8 cellular contexts compared by ENCODE assay signal in the genomic region with DNA sequence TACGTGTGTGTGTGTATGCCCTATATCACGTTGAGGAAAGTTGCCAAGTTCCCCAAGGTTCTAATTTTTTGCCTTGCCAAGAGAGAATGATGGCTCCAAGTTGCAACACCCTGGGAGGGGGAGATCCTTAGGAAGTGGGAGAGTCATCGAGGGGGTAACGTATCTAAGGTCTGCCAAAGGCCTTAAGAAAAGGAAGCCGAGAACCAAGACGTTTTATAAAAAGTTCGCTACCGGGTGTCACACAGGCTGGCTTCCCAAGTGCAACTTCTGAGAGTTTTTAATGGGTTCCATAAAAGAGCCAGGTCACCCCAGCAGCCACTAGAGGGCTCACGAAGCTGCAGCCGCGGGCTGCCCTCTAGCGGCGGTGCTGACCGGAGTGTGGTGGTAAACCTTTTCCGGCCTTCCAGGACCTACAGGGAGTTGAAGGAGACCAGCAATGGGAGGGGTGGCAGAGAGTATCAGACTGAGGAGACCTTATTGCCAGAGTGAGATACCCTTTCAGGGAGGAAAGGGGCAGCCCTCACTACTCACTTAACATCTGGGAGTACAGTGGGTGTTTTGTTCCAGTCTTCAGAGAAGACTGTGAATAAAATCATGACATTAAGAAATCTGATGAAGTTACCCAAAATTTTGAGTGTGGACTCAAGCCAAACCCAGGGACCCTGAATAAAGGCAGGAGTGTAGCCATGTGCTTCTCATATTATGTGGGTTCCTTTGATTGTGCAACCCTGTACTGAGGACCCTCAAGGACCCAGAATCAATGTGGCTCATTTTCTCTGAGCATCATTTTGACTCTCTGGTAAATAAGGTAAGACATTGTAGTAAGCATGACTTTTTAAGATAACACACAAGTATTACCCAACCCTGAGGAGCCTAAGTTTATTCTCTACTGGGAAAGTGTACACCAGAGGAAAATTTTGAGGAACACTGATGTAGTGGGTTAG. TPM values are rescaled to one million over a fixed set of nuclear protein-coding genes. Genes with fewer than 3 reads are reported as not detected.
DNase-seq lines count a peak whose midpoint lies in the region; ATAC-seq and TF ChIP-seq lines count a peak whose summit lies in the region.

No MANE protein-coding gene starts in this region.

- peak overlapping the region; percentile 96 for H3K27ac Mint-ChIP-seq in activated T-cell treated with anti-CD3 and anti-CD28 coated beads, Interleukin-2, amount 50 U/mL, for 24 hours
- H3K27ac Mint-ChIP-seq in natural killer cell treated with Interleukin-12 subunit alpha and Interleukin-12 subunit beta and Interleukin-15 and Interleukin-18, amount 100 ng/mL, for 72 hours: peak overlapping the region; percentile 71 to 85

- H3K36me3 ChIP-seq in PC-9 (ENCODE audit: low read depth) (no peaks in the 10 kb centered on the region), fibroblast of lung (ENCODE audit: control insufficient read depth, insufficient read depth, low read length) (no peaks in the 10 kb centered on the region)

- H3K27me3 Mint-ChIP-seq in activated T-cell treated with anti-CD3 and anti-CD28 coated beads, Interleukin-2, amount 50 U/mL, for 24 hours: no peaks in the 10 kb centered on the region
- H3K27me3 Mint-ChIP-seq in natural killer cell treated with Interleukin-12 subunit alpha and Interleukin-12 subunit beta and Interleukin-15 and Interleukin-18, amount 100 ng/mL, for 72 hours: peaks cover 0 to 3% of the 10 kb centered on the region in 2 donors

- DNase-seq in Daoy (ENCODE audit: low read depth): peak; percentile 88
- DNase-seq in KG1 (lab: John Stamatoyannopoulos, UW): peak; percentile 94
- peak; percentile 58 to 88 for DNase-seq in PC-9
- peak; percentile 91 for DNase-seq in activated T-cell treated with anti-CD3 and anti-CD28 coated beads, Interleukin-2, amount 50 U/mL, for 24 hours
- DNase-seq in fibroblast of lung (ENCODE audit: low read depth in 2 of 2): peak; percentile 81 to 87
- DNase-seq in natural killer cell treated with Interleukin-12 subunit alpha and Interleukin-12 subunit beta and Interleukin-15 and Interleukin-18, amount 100 ng/mL, for 72 hours (ENCODE audit: low spot score): peak; percentile 94
- peak; percentile 59 to 87 (median 76) for DNase-seq in stimulated activated naive CD4-positive, alpha-beta T cell (lab: John Stamatoyannopoulos, UW)

- H3K4me3 ChIP-seq in PC-9: peak overlapping the region; percentile 58; the same call in 1 of the 2 replicates
- H3K4me3 ChIP-seq in fibroblast of lung (replicated peaks in 1 of 4; ENCODE audit: control extremely low read depth in 1 of 4, insufficient read depth in 1 of 4, low read depth in 3 of 4, low read length in 4 of 4): peak overlapping the region in 2 of 4 experiments; percentile 34 to 47

- peak; percentile 92 for TF ChIP-seq CTCF in PC-9 (conservative IDR thresholded peaks at IDR 0.05)
- peak; percentile 100 for TF ChIP-seq CTCF in fibroblast of lung (conservative IDR thresholded peaks at IDR 0.05 in 1 of 2, IDR thresholded peaks at IDR 0.05 in 1 of 2; ENCODE audit: low read depth in 1 of 2, low read length in 2 of 2)

- H3K4me2 ChIP-seq in PC-9 (peak overlapping the region; percentile 82), fibroblast of lung (ENCODE audit: extremely low read depth, insufficient read depth, low read length) (peak overlapping the region; percentile 28)

- peaks cover 19% of the 10 kb centered on the region for H3K79me2 ChIP-seq in PC-9 (ENCODE audit: low read depth)
- peaks cover 22% of the 10 kb centered on the region for H3K79me2 ChIP-seq in fibroblast of lung (ENCODE audit: control insufficient read depth, insufficient read depth, low read length)

- CTCF ChIA-PET in PC-9 (lab: Charles Lee): interaction anchor here (0.6 kb wide), 1 partner anchor 661 kb away, joined by 11 read pairs; no protein-coding TSS in a partner anchor

- no TSS peak for BruUV-seq in PC-9 (replicated peaks; lab: Mats Ljungman, UMichigan)

- peaks cover 6% of the 10 kb centered on the region for H3K36me3 Mint-ChIP-seq in activated T-cell treated with anti-CD3 and anti-CD28 coated beads, Interleukin-2, amount 50 U/mL, for 24 hours (ENCODE audit: low read depth)
- H3K36me3 Mint-ChIP-seq in natural killer cell treated with Interleukin-12 subunit alpha and Interleukin-12 subunit beta and Interleukin-15 and Interleukin-18, amount 100 ng/mL, for 72 hours: no peaks in the 10 kb centered on the region

- peak overlapping the region; percentile 87 for H3K4me3 Mint-ChIP-seq in activated T-cell treated with anti-CD3 and anti-CD28 coated beads, Interleukin-2, amount 50 U/mL, for 24 hours
- peak overlapping the region; percentile 92 for H3K4me3 Mint-ChIP-seq in natural killer cell treated with Interleukin-12 subunit alpha and Interleukin-12 subunit beta and Interleukin-15 and Interleukin-18, amount 100 ng/mL, for 72 hours

- H3K9me2 ChIP-seq in PC-9 (ENCODE audit: insufficient read depth): no peaks in the 10 kb centered on the region

- H3K27me3 ChIP-seq in PC-9 (ENCODE audit: insufficient read depth, low read depth) (no peaks in the 10 kb centered on the region), fibroblast of lung (ENCODE audit: control insufficient read depth, insufficient read depth, low read length) (no peaks in the 10 kb centered on the region)

- H4K20me1 ChIP-seq in PC-9 (ENCODE audit: insufficient read depth): no peaks in the 10 kb centered on the region; the same call in 1 of the 2 replicates
- H4K20me1 ChIP-seq in fibroblast of lung (ENCODE audit: control insufficient read depth, extremely low read depth, insufficient read depth, low read length): no peaks in the 10 kb centered on the region

- 0 out of 2 replicates have a peak overlapping the region, but pooled peaks have one; percentile 20 for H3K27ac ChIP-seq in PC-9
- no peak overlapping the region for H3K27ac ChIP-seq in fibroblast of lung (ENCODE audit: insufficient read depth, low read length)

- H3K9ac ChIP-seq in fibroblast of lung (ENCODE audit: insufficient read depth, low read length): no peak overlapping the region

- H3K4me1 ChIP-seq in PC-9 (replicated peaks; ENCODE audit: insufficient read depth) (peaks cover 38% of the 10 kb centered on the region), fibroblast of lung (ENCODE audit: control insufficient read depth, extremely low read depth, insufficient read depth, low read length) (peaks cover 5% of the 10 kb centered on the region)

- peak overlapping the region; percentile 80 for H2AFZ ChIP-seq in PC-9
- peak overlapping the region; percentile 90 for H2AFZ ChIP-seq in fibroblast of lung (ENCODE audit: low read length)

- peaks cover 30% of the 10 kb centered on the region for H3K4me1 Mint-ChIP-seq in activated T-cell treated with anti-CD3 and anti-CD28 coated beads, Interleukin-2, amount 50 U/mL, for 24 hours (ENCODE audit: low read depth)
- H3K4me1 Mint-ChIP-seq in natural killer cell treated with Interleukin-12 subunit alpha and Interleukin-12 subunit beta and Interleukin-15 and Interleukin-18, amount 100 ng/mL, for 72 hours (ENCODE audit: low read depth in 2 of 2): peaks cover 21 to 35% of the 10 kb centered on the region in 2 donors

- no peaks in the 10 kb centered on the region for H3K9me3 ChIP-seq in PC-9 (ENCODE audit: insufficient read depth, low read depth)
- H3K9me3 ChIP-seq in fibroblast of lung (ENCODE audit: control insufficient read depth, insufficient read depth, low read depth, low read length): no peaks in the 10 kb centered on the region

- no peaks in the 10 kb centered on the region for H3F3A ChIP-seq in PC-9 (ENCODE audit: insufficient read depth, low read depth)

- intact Hi-C loops in PC-9 (cut with micrococcal nuclease; ENCODE audit: unreplicated experiment): loop anchor here (1.0 to 10.0 kb wide), 6 partner anchors 81 to 597 kb away; a partner anchor contains a TSS

- ATAC-seq in GM21737 (IDR thresholded peaks at IDR 0.05; ENCODE audit: unreplicated experiment): peak; percentile 53
- ATAC-seq in natural killer cell treated with Interleukin-12 subunit alpha and Interleukin-12 subunit beta and Interleukin-15 and Interleukin-18, amount 100 ng/mL, for 72 hours: peak; percentile 80 to 85

- no peaks in the 10 kb centered on the region for H3K9me3 Mint-ChIP-seq in activated T-cell treated with anti-CD3 and anti-CD28 coated beads, Interleukin-2, amount 50 U/mL, for 24 hours
- no peaks in the 10 kb centered on the region for H3K9me3 Mint-ChIP-seq in natural killer cell treated with Interleukin-12 subunit alpha and Interleukin-12 subunit beta and Interleukin-15 and Interleukin-18, amount 100 ng/mL, for 72 hours

- POLR2A ChIA-PET in PC-9 (lab: Charles Lee; ENCODE audit: unreplicated experiment): no interaction called here

RNA-seq across cellular contexts. Expression of a gene that starts 2.5 kb away (rescaled TPM):
- total RNA-seq in Daoy (2014; rRNA removed; shearing (Covaris generic)): 2.6 and 3.2 TPM in 2 replicates
- total RNA-seq in PC-9 (2021) (12.6 and 24.6 TPM in 2 replicates), fibroblast of lung (5.6 and 6.9 TPM in 2 replicates)
- 5.4 and 5.7 TPM in 2 replicates for polyA plus RNA-seq in fibroblast of lung
- polyA plus RNA-seq in fibroblast of lung (2012): 5.4 and 8.1 TPM in 2 replicates
- 11.6 and 20.7 TPM in 2 replicates for polyA minus RNA-seq in fibroblast of lung (ENCODE audit: low replicate concordance)
- total RNA-seq in natural killer cell treated with Interleukin-12 subunit alpha and Interleukin-12 subunit beta and Interleukin-15 and Interleukin-18, amount 100 ng/mL, for 72 hours: 10 to 100 TPM; 19.5 to 28.1 TPM
